ENCODE assay signal across 20 cellular contexts in genomic region chr5:1324301-1324700, GRCh38. TPM values are rescaled to one million over a fixed set of nuclear protein-coding genes. Genes with fewer than 3 reads are reported as not detected.
"Had no signal": no experiment of that assay in that cellular context is flagged by ENCODE, and none has a peak within 500 bp of the region (broad histone marks: within the 10 kb centered on the region; RNA-seq: fewer than 3 reads in every experiment).

No MANE protein-coding gene starts in this region.

- H3K4me1 Mint-ChIP-seq: mesothelial cell of epicardium had no signal

- H3K27me3 ChIP-seq: right lobe of liver, upper lobe of left lung had no signal

- H3K36me3 Mint-ChIP-seq: activated naive CD8-positive, alpha-beta T cell had no signal

- FAIRE-seq: islet of Langerhans had no signal

- ATAC-seq: activated CD8-positive, alpha-beta T cell treated with anti-CD3 and anti-CD28 coated beads, Interleukin-2, amount 10 ng/mL, durations not matched to agents 7 days and 5 days had no signal

- H3K27ac ChIP-seq: prostate gland, right lobe of liver, upper lobe of left lung, VCaP had no signal

- H3K9me3 Mint-ChIP-seq: naive B cell had no signal

- H3K4me3 Mint-ChIP-seq: activated CD8-positive, alpha-beta T cell treated with anti-CD3 and anti-CD28 coated beads, Interleukin-2, amount 10 ng/mL, durations not matched to agents 7 days and 5 days; activated naive CD8-positive, alpha-beta T cell; mesothelial cell of epicardium; naive B cell had no signal

- H3K4me3 ChIP-seq: prostate gland, right lobe of liver, upper lobe of left lung had no signal

- H3K9me3 ChIP-seq: prostate gland, right lobe of liver, upper lobe of left lung had no signal

- H3K4me1 ChIP-seq: prostate gland, right lobe of liver had no signal

- DNase-seq: activated CD4-positive, alpha-beta T cell treated with anti-CD3 and anti-CD28 coated beads for 4 hours; activated CD8-positive, alpha-beta T cell treated with anti-CD3 and anti-CD28 coated beads, Interleukin-2, amount 10 ng/mL, durations not matched to agents 7 days and 5 days; activated effector memory CD4-positive, alpha-beta T cell treated with Interleukin-2 at 50 U/mL for 16 hours; anterior cingulate cortex; glutamatergic neuron; naive B cell; right lobe of liver; stimulated activated CD4-positive, alpha-beta T cell treated with anti-CD3 and anti-CD28 coated beads, Interleukin-12 subunit alpha, Interleukin-12 subunit beta, amount 100 ng/mL, for 4 hours; stimulated activated naive CD4-positive, alpha-beta T cell; substantia nigra; T1000 had no signal

- H3K27ac Mint-ChIP-seq: activated CD8-positive, alpha-beta T cell treated with anti-CD3 and anti-CD28 coated beads, Interleukin-2, amount 10 ng/mL, durations not matched to agents 7 days and 5 days; activated naive CD8-positive, alpha-beta T cell; mesothelial cell of epicardium had no signal

- H3K27me3 Mint-ChIP-seq: activated naive CD8-positive, alpha-beta T cell; naive B cell had no signal

RNA-seq across cellular contexts. Expression of gene TERT, which starts 29.4 kb away (rescaled TPM):
- total RNA-seq: cerebellum, dermis microvascular lymphatic vessel endothelial cell, right lobe of liver had no signal
- polyA plus RNA-seq: liver had no signal
